In genomic region chr4:163121689-163122088, GRCh38 we compare ENCODE assay signal across 1 cellular context.
TF ChIP-seq lines count a peak whose summit lies in the region.

No MANE protein-coding gene starts in this region.

TF ChIP-seq in endothelial cell of umbilical vein, 7 proteins besides CTCF, POLR2A, EP300 and RAD21:
- TF ChIP-seq JUN (IDR thresholded peaks at IDR 0.05; ENCODE audit: borderline replicate concordance, insufficient read depth, insufficient read length, low read depth) = no peak
- no peak for TF ChIP-seq POLR2AphosphoS5 (IDR thresholded peaks at IDR 0.05; ENCODE audit: insufficient read depth, low read depth, low read length)
- TF ChIP-seq FOS (IDR thresholded peaks at IDR 0.05; ENCODE audit: borderline replicate concordance, insufficient read depth, low read length) = no peak
- no peak for TF ChIP-seq GATA2 (IDR thresholded peaks at IDR 0.05; ENCODE audit: insufficient read depth, insufficient read length, low read depth, low read length)
- no peak for TF ChIP-seq EZH2 (IDR thresholded peaks at IDR 0.05; ENCODE audit: borderline replicate concordance, low read depth, low read length, severe bottlenecking)
- TF ChIP-seq MAX (IDR thresholded peaks at IDR 0.05; ENCODE audit: insufficient read depth, insufficient read length) = no peak
- TF ChIP-seq MYC (IDR thresholded peaks at IDR 0.05; ENCODE audit: low read depth, low read length) = no peak
